ENCODE assay signal across 23 cellular contexts in the genomic region with DNA sequence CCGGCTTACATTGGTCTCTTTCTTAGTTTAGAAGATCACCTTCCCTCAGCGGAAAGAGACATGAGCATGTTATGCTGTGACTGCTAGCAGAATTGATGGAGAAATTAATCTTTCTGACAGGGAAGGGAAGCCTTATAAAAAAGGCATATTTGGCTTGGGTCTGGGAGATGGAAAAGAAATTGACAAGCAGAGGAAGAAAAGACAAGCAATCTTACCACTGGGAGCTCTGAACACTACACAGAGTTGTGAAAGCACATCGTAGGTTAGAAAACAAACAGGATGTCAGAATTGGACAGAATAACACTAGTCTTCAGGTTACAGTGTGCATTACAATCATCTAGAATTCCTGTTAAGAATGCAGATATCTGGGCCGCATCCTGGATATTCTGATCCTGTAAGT.
"Had no signal": no experiment of that assay in that cellular context is flagged by ENCODE, and none has a peak within 500 bp of the region (broad histone marks: within the 10 kb centered on the region; RNA-seq: fewer than 3 reads in every experiment).

No MANE protein-coding gene starts in this region.

- H3K4me3 Mint-ChIP-seq: IgD-negative memory B cell had no signal

- H3K9ac ChIP-seq: KMS-11 had no signal

- H3K27me3 ChIP-seq: SJSA1 had no signal

- ATAC-seq: K562 had no signal

- H3K4me1 ChIP-seq: SJSA1 had no signal

- H3K27ac Mint-ChIP-seq: IgD-negative memory B cell had no signal

- H3K27ac ChIP-seq: KMS-11, SJSA1, SK-N-MC had no signal

- H3K4me2 ChIP-seq: KMS-11 had no signal

- H3K4me3 ChIP-seq: K562, SJSA1, SK-N-MC had no signal

- H3K36me3 Mint-ChIP-seq: IgD-negative memory B cell had no signal

- DNase-seq: Kasumi-1, MM.1S, NCI-H1105, NCI-H1417, NCI-H1436 treated with DMSO at 0.1 percent for 48 hours, NCI-H187, NCI-H2029, NCI-H2081 treated with DMSO at 0.1 percent for 48 hours, NCI-H2171, NCI-H226, NCI-H446, NCI-H510A, NCI-H524 treated with DMSO at 0.1 percent for 48 hours, NCI-H69, NCI-H774, Right ventricle myocardium superior, RPMI8226, SIG-M5 had no signal

- H3K36me3 ChIP-seq: SJSA1 had no signal

- H3K27me3 Mint-ChIP-seq: IgD-negative memory B cell had no signal

- H3K4me1 Mint-ChIP-seq: IgD-negative memory B cell had no signal
